In genomic region chr19:37412700-37413099, GRCh38 we compare ENCODE assay signal across 22 cellular contexts. TPM values are rescaled to one million over a fixed set of nuclear protein-coding genes. Genes with fewer than 3 reads are reported as not detected.
DNase-seq lines count a peak whose midpoint lies in the region; ATAC-seq, FAIRE-seq and TF ChIP-seq lines count a peak whose summit lies in the region.
"Had no signal": no experiment of that assay in that cellular context is flagged by ENCODE, and none has a peak within 500 bp of the region (broad histone marks: within the 10 kb centered on the region; RNA-seq: fewer than 3 reads in every experiment).

No MANE protein-coding gene starts in this region.

- no peaks in the 10 kb centered on the region for H3K4me1 ChIP-seq in liver (ENCODE audit: control insufficient read depth in 4 of 4, insufficient read depth in 4 of 4, low read length in 3 of 4)
- H3K4me1 ChIP-seq in HepG2 (ENCODE audit: insufficient read depth, low read length) = no peaks in the 10 kb centered on the region
- H3K4me1 ChIP-seq in IMR-90 (ENCODE audit: control insufficient read depth, insufficient read depth, low read length) = no peaks in the 10 kb centered on the region
- no peaks in the 10 kb centered on the region for H3K4me1 ChIP-seq in mucosa of rectum (ENCODE audit: control insufficient read depth in 2 of 2, insufficient read depth in 2 of 2, low read length in 2 of 2)
- H3K4me1 ChIP-seq: HAP-1 had no signal

- H2AFZ ChIP-seq in HepG2 (ENCODE audit: low read length) (no peak overlapping the region), IMR-90 (replicated peaks; ENCODE audit: low read length, poor library complexity) (no peak overlapping the region)
- H2AFZ ChIP-seq: GM23338 had no signal

- no peak for TF ChIP-seq RAD21 in liver (IDR thresholded peaks at IDR 0.05)
- TF ChIP-seq RAD21 in HepG2 (CRISPR knock-in tag; IDR thresholded peaks at IDR 0.05) = no peak
- no peak for TF ChIP-seq RAD21 in IMR-90 (IDR thresholded peaks at IDR 0.05; ENCODE audit: low read length)

- H3K18ac ChIP-seq in IMR-90 (ENCODE audit: low read depth, low read length) = no peak overlapping the region

- H4K20me1 ChIP-seq in HepG2 (ENCODE audit: insufficient read depth, low read length) (no peaks in the 10 kb centered on the region), IMR-90 (ENCODE audit: insufficient read depth, low read length) (no peaks in the 10 kb centered on the region)

- H4K91ac ChIP-seq in IMR-90 (ENCODE audit: insufficient read depth, low read depth, low read length) = no peak overlapping the region

- no peak overlapping the region for H3K56ac ChIP-seq in IMR-90 (ENCODE audit: extremely low read depth, insufficient read depth, low read length)

- no peak overlapping the region for H2BK20ac ChIP-seq in IMR-90 (ENCODE audit: low read depth, low read length)

- TF ChIP-seq POLR2A in HepG2 (IDR thresholded peaks at IDR 0.05; ENCODE audit: insufficient read depth in 1 of 2, low read depth in 2 of 2, low read length in 2 of 2) (no peak), IMR-90 (IDR thresholded peaks at IDR 0.05; ENCODE audit: low read depth, low read length) (no peak)

- no peak for FAIRE-seq in HepG2 (lab: Jason Lieb, UNC)
- FAIRE-seq: A204.1, GM18507 had no signal

- H4K5ac ChIP-seq in IMR-90 (ENCODE audit: low read depth, low read length) = no peak overlapping the region

- H3K9me3 ChIP-seq in liver (ENCODE audit: control insufficient read depth in 4 of 4, low read length in 3 of 4) (peaks cover 36 to 91% (median 56%) of the 10 kb centered on the region in 4 donors), HepG2 (ENCODE audit: low read length) (peaks cover 94% of the 10 kb centered on the region), IMR-90 (ENCODE audit: control insufficient read depth, insufficient read depth, low read length) (peaks cover 58% of the 10 kb centered on the region), mucosa of rectum (ENCODE audit: control insufficient read depth in 2 of 2, low read length in 2 of 2) (peaks cover 43 to 57% of the 10 kb centered on the region in 2 donors)

- no peak overlapping the region for H4K8ac ChIP-seq in IMR-90 (ENCODE audit: low read depth in 2 of 2, low read length in 2 of 2)

- no peak for DNase-seq in HepG2 (ENCODE audit: low spot score)
- no peak for DNase-seq in IMR-90
- DNase-seq in NCI-H1694 (lab: John Stamatoyannopoulos, UW) = no peak
- DNase-seq: DMS153, NCI-H1048, NCI-H1417, NCI-H1694 treated with DMSO at 0.1 percent for 48 hours, NCI-H2081, NCI-H226, NCI-H510A, NCI-H69, SHP77 had no signal

- BruUV-seq in HepG2 (replicated peaks; lab: Mats Ljungman, UMichigan) (no TSS peak), IMR-90 (replicated peaks; lab: Mats Ljungman, UMichigan) (TSS peak; percentile 52)

- H3K14ac ChIP-seq in IMR-90 (replicated peaks; ENCODE audit: low read depth, low read length) = no peak overlapping the region

- TF ChIP-seq EP300 in HepG2 (IDR thresholded peaks at IDR 0.05; ENCODE audit: low read depth in 2 of 2, low read length in 2 of 2) = no peak
- no peak for TF ChIP-seq EP300 in HepG2 (CRISPR knock-in tag; IDR thresholded peaks at IDR 0.05; ENCODE audit: borderline replicate concordance)

- WGBS in liver = 98% methylated on average over 2 of the region's 2 CpGs
- 98% methylated on average over 2 of the region's 2 CpGs for WGBS in HepG2 (ENCODE audit: low lambda C conversion rate)
- no CpG with 5 or more reads among the region's 2 CpGs for WGBS in IMR-90 (ENCODE audit: extremely low coverage in 2 of 2, insufficient read length in 1 of 2), 2 experiments

- H3K79me2 ChIP-seq in HepG2 (ENCODE audit: insufficient read depth, low read length) = no peaks in the 10 kb centered on the region

- no peak overlapping the region for H3K4ac ChIP-seq in IMR-90 (ENCODE audit: low read depth, low read length)

- H3K9ac ChIP-seq in liver (ENCODE audit: low read depth in 1 of 2, low read length in 2 of 2) (no peak overlapping the region), HepG2 (ENCODE audit: insufficient read depth, low read depth, low read length) (no peak overlapping the region), IMR-90 (ENCODE audit: low read depth, low read length) (no peak overlapping the region), mucosa of rectum (ENCODE audit: low read depth in 1 of 2, low read length in 2 of 2) (no peak overlapping the region)

- dilution Hi-C loops in IMR-90 (cut with HindIII; ENCODE audit: low sequenced_read_pairs, unreplicated experiment) = no loop called here

- ATAC-seq in HepG2 (no peak), IMR-90 (ENCODE audit: low read depth) (no peak), HG03196 (IDR thresholded peaks at IDR 0.05; ENCODE audit: unreplicated experiment) (no peak), GM21515 (IDR thresholded peaks at IDR 0.05; ENCODE audit: unreplicated experiment) (no peak)
- ATAC-seq: GM23338, Panc1 had no signal

- H2BK120ac ChIP-seq in IMR-90 (ENCODE audit: low read depth, low read length) = no peak overlapping the region

- intact Hi-C loops in HepG2 (cut with micrococcal nuclease; ENCODE audit: unreplicated experiment) = no loop called here
- intact Hi-C loops in IMR-90 (cut with micrococcal nuclease) = no loop called here

- H3K4me2 ChIP-seq in HepG2 (ENCODE audit: low read depth, low read length) = no peak overlapping the region
- H3K4me2 ChIP-seq in IMR-90 (ENCODE audit: low read depth, low read length) = no peak overlapping the region
- H3K4me2 ChIP-seq: GM23338 had no signal

- H3K9me1 ChIP-seq in IMR-90 (ENCODE audit: insufficient read depth, low read length) = no peaks in the 10 kb centered on the region

- no peak overlapping the region for H2BK15ac ChIP-seq in IMR-90 (ENCODE audit: low read depth, low read length)

- no peak overlapping the region for H3K27ac ChIP-seq in liver (ENCODE audit: low read depth in 1 of 2, low read length in 2 of 2)
- no peak overlapping the region for H3K27ac ChIP-seq in HepG2 (ENCODE audit: extremely low read length, insufficient read depth, low read length)
- no peak overlapping the region for H3K27ac ChIP-seq in IMR-90 (ENCODE audit: insufficient read depth, low read length)
- H3K27ac ChIP-seq in mucosa of rectum (ENCODE audit: low read depth in 2 of 2, low read length in 2 of 2) = no peak overlapping the region
- H3K27ac ChIP-seq: RWPE1 had no signal

- H3K27me3 ChIP-seq in liver (ENCODE audit: control insufficient read depth in 4 of 4, insufficient read depth in 4 of 4, low read length in 3 of 4) = no peaks in the 10 kb centered on the region
- H3K27me3 ChIP-seq in HepG2 (ENCODE audit: control insufficient read depth in 1 of 2, insufficient read depth in 2 of 2, low read length in 2 of 2) = no peaks in the 10 kb centered on the region
- no peaks in the 10 kb centered on the region for H3K27me3 ChIP-seq in IMR-90 (ENCODE audit: control insufficient read depth, insufficient read depth, low read length)
- no peaks in the 10 kb centered on the region for H3K27me3 ChIP-seq in mucosa of rectum (ENCODE audit: control insufficient read depth in 2 of 2, insufficient read depth in 2 of 2, low read length in 2 of 2)

- in situ Hi-C loops in HepG2 (cut with HindIII; ENCODE audit: extremely low pct_ligation_motif_present, low pct_unique_long_range_greater_than_20kb) (no loop called here), IMR-90 (cut with MboI; ENCODE audit: low sequenced_read_pairs) (no loop called here)

- CTCF ChIA-PET in HepG2 (lab: Yijun Ruan, JAX; ENCODE audit: low intra/inter-chr PET ratio, low total read pairs) = no interaction called here
- CTCF ChIA-PET in IMR-90 (lab: Yijun Ruan, JAX) = no interaction called here

- no peak overlapping the region for H3K23ac ChIP-seq in IMR-90 (ENCODE audit: low read depth, low read length)

- no peak overlapping the region for H2AK9ac ChIP-seq in IMR-90 (replicated peaks; ENCODE audit: low read depth, low read length, poor library complexity)

- H2AK5ac ChIP-seq in IMR-90 (ENCODE audit: low read depth, low read length) = no peak overlapping the region

- H3K4me3 ChIP-seq in liver (ENCODE audit: low read depth in 1 of 3, low read length in 3 of 3) (peak overlapping the region in 2 of 3 donors; percentile 56 to 63), HepG2 (replicated peaks in 1 of 3; ENCODE audit: insufficient read depth in 1 of 3, low read depth in 2 of 3, low read length in 3 of 3) (no peak overlapping the region), IMR-90 (ENCODE audit: insufficient read depth, low read depth, low read length) (no peak overlapping the region), mucosa of rectum (ENCODE audit: low read length in 2 of 2) (peak overlapping the region; percentile 11 to 43)
- H3K4me3 ChIP-seq: GM23338, HAP-1 had no signal

- TF ChIP-seq CTCF in liver (IDR thresholded peaks at IDR 0.05; ENCODE audit: low read depth, low read length, missing input control) (no peak), HepG2 (CRISPR knock-in tag; IDR thresholded peaks at IDR 0.05) (no peak), IMR-90 (conservative IDR thresholded peaks at IDR 0.05; ENCODE audit: low read depth, low read length) (no peak)

- H2BK5ac ChIP-seq in IMR-90 (ENCODE audit: low read depth, low read length, poor library complexity, severe bottlenecking) = no peak overlapping the region

- H3K79me1 ChIP-seq in IMR-90 (ENCODE audit: low read depth in 1 of 2, low read length in 2 of 2) = no peaks in the 10 kb centered on the region

- POLR2A ChIA-PET in HepG2 (lab: Yijun Ruan, JAX) (no interaction called here), IMR-90 (lab: Charles Lee; ENCODE audit: unreplicated experiment) (no interaction called here)

- H3K36me3 ChIP-seq in liver (ENCODE audit: control insufficient read depth in 4 of 4, insufficient read depth in 3 of 4, low read depth in 1 of 4, low read length in 3 of 4) (peaks cover 0 to 24% (median 14%) of the 10 kb centered on the region in 4 donors), HepG2 (replicated peaks in 1 of 2; ENCODE audit: control insufficient read depth in 1 of 2, insufficient read depth in 2 of 2, low read length in 2 of 2) (peaks cover 1 to 3% of the 10 kb centered on the region in 2 experiments; a peak in 3 of 5 replicates), IMR-90 (ENCODE audit: control insufficient read depth, insufficient read depth, low read length) (peaks cover 9% of the 10 kb centered on the region), mucosa of rectum (ENCODE audit: control insufficient read depth in 2 of 2, insufficient read depth in 2 of 2, low read length in 2 of 2) (peaks cover 4 to 8% of the 10 kb centered on the region in 2 donors)
- H3K36me3 ChIP-seq: HAP-1 had no signal

RNA-seq across cellular contexts. Expression of gene ZNF527, which starts 41.8 kb away (rescaled TPM):
- total RNA-seq in liver = 1 to 10 TPM; 2.7 to 4.2 TPM
- 1 to 10 TPM in 1 of 2 donors, under 1 TPM in 1; 0.79 to 1.4 TPM for polyA plus RNA-seq in liver
- 3.5 and 4.2 TPM in 2 replicates for total RNA-seq in HepG2 (2016; rRNA removed; fragmentation: Illumina TruSeq; extraction: Trizol)
- 0.40 and 0.71 TPM in 2 replicates for total RNA-seq in HepG2 (2016; cell fraction: cytosol; rRNA removed; fragmentation: Illumina TruSeq; extraction: Trizol; ENCODE audit: low read depth)
- total RNA-seq in HepG2 (2016; cell fraction: insoluble cytoplasmic fraction; rRNA removed; fragmentation: Illumina TruSeq; extraction: Trizol) = 3.8 and 3.9 TPM in 2 replicates
- 1.6 and 1.9 TPM in 2 replicates for total RNA-seq in HepG2 (2016; cell fraction: membrane; rRNA removed; fragmentation: Illumina TruSeq; extraction: Trizol)
- total RNA-seq in HepG2 (2016; cell fraction: nucleus; rRNA removed; fragmentation: Illumina TruSeq; extraction: Trizol) = 4.9 and 5.8 TPM in 2 replicates
- 1.0 and 1.5 TPM in 2 replicates for polyA plus RNA-seq in HepG2 (2011; rRNA removed)
- polyA plus RNA-seq in HepG2 (2011; cell fraction: cytosol; rRNA removed) = 0.52 and 0.82 TPM in 2 replicates
- polyA plus RNA-seq in HepG2 (2011; cell fraction: nucleus; rRNA removed) = 1.2 and 2.0 TPM in 2 replicates
- 0.68 and 1.6 TPM in 2 replicates for polyA plus RNA-seq in HepG2 (2012)
- 0.25 and 0.35 TPM in 2 replicates for polyA plus RNA-seq in HepG2 (2016; cell fraction: cytosol; fragmentation: Illumina TruSeq; extraction: Trizol; ENCODE audit: low read depth)
- polyA plus RNA-seq in HepG2 (2016; cell fraction: insoluble cytoplasmic fraction; fragmentation: Illumina TruSeq; extraction: Trizol; ENCODE audit: low read depth) = 2.2 and 2.5 TPM in 2 replicates
- 0.51 and 0.65 TPM in 2 replicates for polyA plus RNA-seq in HepG2 (2016; cell fraction: membrane; fragmentation: Illumina TruSeq; extraction: Trizol; ENCODE audit: low read depth)
- 6.7 and 8.5 TPM in 2 replicates for polyA plus RNA-seq in HepG2 (2016; cell fraction: nucleus; fragmentation: Illumina TruSeq; extraction: Trizol; ENCODE audit: insufficient read depth, low read depth)
- polyA minus RNA-seq in HepG2 (2011; rRNA and poly(A)+ RNA removed; ENCODE audit: low replicate concordance) = 1.5 and 4.1 TPM in 2 replicates
- 0.79 and 1.4 TPM in 2 replicates for polyA minus RNA-seq in HepG2 (2011; cell fraction: cytosol; rRNA and poly(A)+ RNA removed)
- polyA minus RNA-seq in HepG2 (2011; cell fraction: nucleus; rRNA and poly(A)+ RNA removed) = 9.0 and 9.6 TPM in 2 replicates
- 3.6 and 5.0 TPM in 2 replicates for total RNA-seq in IMR-90 (2012; rRNA removed)
- polyA plus RNA-seq in IMR-90 (2012; rRNA removed) = 1.5 and 1.9 TPM in 2 replicates
- polyA plus RNA-seq in IMR-90 (2012; cell fraction: cytosol; rRNA removed) = 0.42 and 1.0 TPM in 2 replicates
- polyA plus RNA-seq in IMR-90 (2012; cell fraction: nucleus; rRNA removed; ENCODE audit: low replicate concordance) = 1.5 and 5.0 TPM in 2 replicates

RNA-seq across cellular contexts. Expression of gene ZNF569, which starts 54.5 kb away (rescaled TPM):
- 1 to 10 TPM; 1.5 to 6.2 TPM for total RNA-seq in liver
- polyA plus RNA-seq in liver = 1 to 10 TPM in 1 of 2 donors, under 1 TPM in 1; 0.90 to 1.2 TPM
- total RNA-seq in HepG2 (2016; rRNA removed; fragmentation: Illumina TruSeq; extraction: Trizol) = 5.7 and 7.0 TPM in 2 replicates
- total RNA-seq in HepG2 (2016; cell fraction: cytosol; rRNA removed; fragmentation: Illumina TruSeq; extraction: Trizol; ENCODE audit: low read depth) = 1.6 and 2.0 TPM in 2 replicates
- 5.8 and 5.9 TPM in 2 replicates for total RNA-seq in HepG2 (2016; cell fraction: insoluble cytoplasmic fraction; rRNA removed; fragmentation: Illumina TruSeq; extraction: Trizol)
- total RNA-seq in HepG2 (2016; cell fraction: membrane; rRNA removed; fragmentation: Illumina TruSeq; extraction: Trizol) = 3.0 and 3.6 TPM in 2 replicates
- total RNA-seq in HepG2 (2016; cell fraction: nucleus; rRNA removed; fragmentation: Illumina TruSeq; extraction: Trizol) = 6.3 and 6.8 TPM in 2 replicates
- 1.2 and 1.4 TPM in 2 replicates for polyA plus RNA-seq in HepG2 (2011; rRNA removed)
- polyA plus RNA-seq in HepG2 (2011; cell fraction: cytosol; rRNA removed) = 0.97 and 1.4 TPM in 2 replicates
- polyA plus RNA-seq in HepG2 (2011; cell fraction: nucleus; rRNA removed) = 1.1 and 1.7 TPM in 2 replicates
- polyA plus RNA-seq in HepG2 (2012) = 1.8 and 3.3 TPM in 2 replicates
- polyA plus RNA-seq in HepG2 (2016; cell fraction: cytosol; fragmentation: Illumina TruSeq; extraction: Trizol; ENCODE audit: low read depth) = 0.80 and 0.86 TPM in 2 replicates
- polyA plus RNA-seq in HepG2 (2016; cell fraction: insoluble cytoplasmic fraction; fragmentation: Illumina TruSeq; extraction: Trizol; ENCODE audit: low read depth) = 5.5 and 6.1 TPM in 2 replicates
- polyA plus RNA-seq in HepG2 (2016; cell fraction: membrane; fragmentation: Illumina TruSeq; extraction: Trizol; ENCODE audit: low read depth) = 1.2 and 1.3 TPM in 2 replicates
- polyA plus RNA-seq in HepG2 (2016; cell fraction: nucleus; fragmentation: Illumina TruSeq; extraction: Trizol; ENCODE audit: insufficient read depth, low read depth) = 4.8 and 5.9 TPM in 2 replicates
- 2.4 TPM in 1 of 2 replicates, not detected in the other for polyA minus RNA-seq in HepG2 (2011; rRNA and poly(A)+ RNA removed; ENCODE audit: low replicate concordance)
- polyA minus RNA-seq in HepG2 (2011; cell fraction: cytosol; rRNA and poly(A)+ RNA removed) = 2.5 and 3.6 TPM in 2 replicates
- polyA minus RNA-seq in HepG2 (2011; cell fraction: nucleus; rRNA and poly(A)+ RNA removed) = 7.7 and 8.1 TPM in 2 replicates
- total RNA-seq in IMR-90 (2012; rRNA removed) = 5.9 and 6.7 TPM in 2 replicates
- 1.3 and 1.8 TPM in 2 replicates for polyA plus RNA-seq in IMR-90 (2012; rRNA removed)
- 0.25 and 0.31 TPM in 2 replicates for polyA plus RNA-seq in IMR-90 (2012; cell fraction: cytosol; rRNA removed)
- polyA plus RNA-seq in IMR-90 (2012; cell fraction: nucleus; rRNA removed; ENCODE audit: low replicate concordance) = 0.51 and 2.5 TPM in 2 replicates

RNA-seq across cellular contexts. Expression of gene ZNF570, which starts 56.5 kb away (rescaled TPM):
- 1 to 10 TPM; 2.2 to 2.3 TPM for total RNA-seq in liver
- under 1 TPM; 0.96 to 0.97 TPM for polyA plus RNA-seq in liver
- 4.4 and 6.0 TPM in 2 replicates for total RNA-seq in HepG2 (2016; rRNA removed; fragmentation: Illumina TruSeq; extraction: Trizol)
- 0.88 and 0.91 TPM in 2 replicates for total RNA-seq in HepG2 (2016; cell fraction: cytosol; rRNA removed; fragmentation: Illumina TruSeq; extraction: Trizol; ENCODE audit: low read depth)
- total RNA-seq in HepG2 (2016; cell fraction: insoluble cytoplasmic fraction; rRNA removed; fragmentation: Illumina TruSeq; extraction: Trizol) = 3.9 and 4.9 TPM in 2 replicates
- total RNA-seq in HepG2 (2016; cell fraction: membrane; rRNA removed; fragmentation: Illumina TruSeq; extraction: Trizol) = 2.0 TPM in 2 replicates
- 4.0 and 4.2 TPM in 2 replicates for total RNA-seq in HepG2 (2016; cell fraction: nucleus; rRNA removed; fragmentation: Illumina TruSeq; extraction: Trizol)
- 1.0 and 1.4 TPM in 2 replicates for polyA plus RNA-seq in HepG2 (2011; rRNA removed)
- 0.40 and 0.65 TPM in 2 replicates for polyA plus RNA-seq in HepG2 (2011; cell fraction: cytosol; rRNA removed)
- 1.1 and 1.6 TPM in 2 replicates for polyA plus RNA-seq in HepG2 (2011; cell fraction: nucleus; rRNA removed)
- polyA plus RNA-seq in HepG2 (2012) = 1.1 and 2.4 TPM in 2 replicates
- 0.24 and 0.25 TPM in 2 replicates for polyA plus RNA-seq in HepG2 (2016; cell fraction: cytosol; fragmentation: Illumina TruSeq; extraction: Trizol; ENCODE audit: low read depth)
- 2.4 and 2.5 TPM in 2 replicates for polyA plus RNA-seq in HepG2 (2016; cell fraction: insoluble cytoplasmic fraction; fragmentation: Illumina TruSeq; extraction: Trizol; ENCODE audit: low read depth)
- polyA plus RNA-seq in HepG2 (2016; cell fraction: membrane; fragmentation: Illumina TruSeq; extraction: Trizol; ENCODE audit: low read depth) = 0.48 and 0.62 TPM in 2 replicates
- 2.8 and 3.2 TPM in 2 replicates for polyA plus RNA-seq in HepG2 (2016; cell fraction: nucleus; fragmentation: Illumina TruSeq; extraction: Trizol; ENCODE audit: insufficient read depth, low read depth)
- 1.6 TPM in 1 of 2 replicates, not detected in the other for polyA minus RNA-seq in HepG2 (2011; rRNA and poly(A)+ RNA removed; ENCODE audit: low replicate concordance)
- polyA minus RNA-seq in HepG2 (2011; cell fraction: cytosol; rRNA and poly(A)+ RNA removed) = 0.62 and 3.3 TPM in 2 replicates
- 5.0 and 8.3 TPM in 2 replicates for polyA minus RNA-seq in HepG2 (2011; cell fraction: nucleus; rRNA and poly(A)+ RNA removed)
- 8.1 and 9.3 TPM in 2 replicates for total RNA-seq in IMR-90 (2012; rRNA removed)
- 1.2 and 1.5 TPM in 2 replicates for polyA plus RNA-seq in IMR-90 (2012; rRNA removed)
- polyA plus RNA-seq in IMR-90 (2012; cell fraction: cytosol; rRNA removed) = 0.12 and 0.30 TPM in 2 replicates
- 0.17 and 2.3 TPM in 2 replicates for polyA plus RNA-seq in IMR-90 (2012; cell fraction: nucleus; rRNA removed; ENCODE audit: low replicate concordance)

Comparison
In these comparisons a context has a peak if more than half of its experiments do, and no peak if none do; other contexts are left out.
1. H3K4me3 ChIP-seq: peak in liver (2 of 3) and mucosa of rectum (2 of 2); none in HepG2 (0 of 3) and IMR-90 (single experiment).